15 cellular contexts compared by ENCODE assay signal in genomic region chr10:130169136-130169888, GRCh38. TPM values are rescaled to one million over a fixed set of nuclear protein-coding genes. Genes with fewer than 3 reads are reported as not detected.
A peak's percentile ranks its signal among the peaks of the same experiment; 100 is the strongest.
DNase-seq lines count a peak whose midpoint lies in the region; ATAC-seq, FAIRE-seq and TF ChIP-seq lines count a peak whose summit lies in the region.
"Had no signal": no experiment of that assay in that cellular context is flagged by ENCODE, and none has a peak within 500 bp of the region (broad histone marks: within the 10 kb centered on the region; RNA-seq: fewer than 3 reads in every experiment).

No MANE protein-coding gene starts in this region.

- H2AFZ ChIP-seq in astrocyte (ENCODE audit: low read depth, low read length) (no peak overlapping the region), SK-N-SH (ENCODE audit: low read depth) (no peak overlapping the region)

- 98% methylated on average over 10 of the region's 10 CpGs for WGBS in SK-N-SH (ENCODE audit: low lambda C conversion rate)

- CTCF ChIA-PET in HEK293 (lab: Yijun Ruan, JAX) = interaction anchor here (0.5 to 1.0 kb wide), 4 partner anchors 9 to 197 kb away, joined by 3 read pairs; no protein-coding TSS in a partner anchor
- CTCF ChIA-PET in SK-N-SH (lab: Yijun Ruan, JAX) = no interaction called here

- no peak overlapping the region for H3K27ac ChIP-seq in CD4-positive, CD25-positive, alpha-beta regulatory T cell (ENCODE audit: insufficient read depth, low read length, poor library complexity, severe bottlenecking)
- no peak overlapping the region for H3K27ac ChIP-seq in HEK293 (ENCODE audit: extremely low read depth, low read depth, low read length)
- H3K27ac ChIP-seq in astrocyte (ENCODE audit: low read depth, low read length) = peak overlapping the region; percentile 1
- H3K27ac ChIP-seq in SK-N-SH (ENCODE audit: low read depth in 2 of 2, low read length in 1 of 2) = no peak overlapping the region
- H3K27ac ChIP-seq in WERI-Rb-1 = no peak overlapping the region
- H3K27ac ChIP-seq: heart left ventricle, testis had no signal

- no peaks in the 10 kb centered on the region for H3K9me2 ChIP-seq in SK-N-SH

- peak in 1 of 2 donors; percentile 37 for ATAC-seq in CD4-positive, CD25-positive, alpha-beta regulatory T cell (ENCODE audit: low read depth in 2 of 2)
- no peak for ATAC-seq in HG02852 (IDR thresholded peaks at IDR 0.05; ENCODE audit: unreplicated experiment)
- ATAC-seq: heart left ventricle had no signal

- H3K36me3 ChIP-seq in CD4-positive, CD25-positive, alpha-beta regulatory T cell (ENCODE audit: control insufficient read depth, insufficient read depth, low read length) = peaks cover 43% of the 10 kb centered on the region
- peaks cover 33 to 75% of the 10 kb centered on the region in 2 experiments for H3K36me3 ChIP-seq in HEK293 (ENCODE audit: control insufficient read depth in 2 of 2, insufficient read depth in 1 of 2, low read length in 2 of 2)
- peaks cover 25% of the 10 kb centered on the region for H3K36me3 ChIP-seq in astrocyte (ENCODE audit: insufficient read depth, low read length)
- H3K36me3 ChIP-seq in kidney epithelial cell (ENCODE audit: control insufficient read depth, insufficient read depth, low read length) = no peaks in the 10 kb centered on the region
- peaks cover 51 to 71% of the 10 kb centered on the region in 2 experiments for H3K36me3 ChIP-seq in SK-N-SH (replicated peaks in 1 of 2; ENCODE audit: control insufficient read depth in 1 of 2, insufficient read depth in 2 of 2, low read length in 1 of 2)
- peaks cover 31% of the 10 kb centered on the region for H3K36me3 ChIP-seq in WERI-Rb-1

- POLR2A ChIA-PET in HEK293 (lab: Yijun Ruan, JAX) (interaction anchor here (0.8 to 1.0 kb wide), 2 partner anchors 58 to 60 kb away, joined by 3 read pairs; partner anchors contain the start of gene C10orf143), SK-N-SH (lab: Yijun Ruan, JAX) (no interaction called here)

- no peak for FAIRE-seq in astrocyte (lab: Jason Lieb, UNC)
- FAIRE-seq: endometrium had no signal

- H3K27me3 Mint-ChIP-seq in CD4-positive, CD25-positive, alpha-beta regulatory T cell = no peaks in the 10 kb centered on the region
- H3K27me3 Mint-ChIP-seq in astrocyte (ENCODE audit: low read depth, unreplicated experiment) = no peaks in the 10 kb centered on the region

- H3K9me3 ChIP-seq in CD4-positive, CD25-positive, alpha-beta regulatory T cell (ENCODE audit: control insufficient read depth in 2 of 2, low read length in 2 of 2) = no peaks in the 10 kb centered on the region
- H3K9me3 ChIP-seq in HEK293 (ENCODE audit: control insufficient read depth, insufficient read depth, low read depth, low read length) (no peaks in the 10 kb centered on the region), astrocyte (ENCODE audit: insufficient read depth, low read depth, low read length) (no peaks in the 10 kb centered on the region), SK-N-SH (no peaks in the 10 kb centered on the region), WERI-Rb-1 (ENCODE audit: severe bottlenecking) (no peaks in the 10 kb centered on the region)
- H3K9me3 ChIP-seq: heart left ventricle, testis had no signal

- no peaks in the 10 kb centered on the region for H3K27me3 ChIP-seq in CD4-positive, CD25-positive, alpha-beta regulatory T cell (ENCODE audit: control insufficient read depth, insufficient read depth, low read length)
- no peaks in the 10 kb centered on the region for H3K27me3 ChIP-seq in astrocyte (ENCODE audit: insufficient read depth, low read length)
- no peaks in the 10 kb centered on the region for H3K27me3 ChIP-seq in kidney epithelial cell (ENCODE audit: control insufficient read depth, insufficient read depth, low read length)
- H3K27me3 ChIP-seq in SK-N-SH (ENCODE audit: insufficient read depth) = no peaks in the 10 kb centered on the region
- no peaks in the 10 kb centered on the region for H3K27me3 ChIP-seq in WERI-Rb-1 (ENCODE audit: insufficient read depth, low read depth, severe bottlenecking)
- H3K27me3 ChIP-seq: heart left ventricle, testis had no signal

- H3K4me3 Mint-ChIP-seq in CD4-positive, CD25-positive, alpha-beta regulatory T cell = peak overlapping the region; percentile 39 to 66 (median 46)
- no peak overlapping the region for H3K4me3 Mint-ChIP-seq in astrocyte (ENCODE audit: unreplicated experiment)

- H3K4me2 ChIP-seq in astrocyte (ENCODE audit: low read length) (peak overlapping the region; percentile 38), SK-N-SH (no peak overlapping the region)

- H3K27ac Mint-ChIP-seq in CD4-positive, CD25-positive, alpha-beta regulatory T cell = peak overlapping the region; percentile 33 to 86 (median 52)
- no peak overlapping the region for H3K27ac Mint-ChIP-seq in astrocyte (ENCODE audit: unreplicated experiment)

- no peak for TF ChIP-seq EP300 in SK-N-SH (IDR thresholded peaks at IDR 0.05; ENCODE audit: borderline replicate concordance in 1 of 2, low read depth in 1 of 2, low read length in 1 of 2)

- H3K4me3 ChIP-seq in CD4-positive, CD25-positive, alpha-beta regulatory T cell (ENCODE audit: low read depth, low read length) = peak overlapping the region; percentile 45
- H3K4me3 ChIP-seq in HEK293 (ENCODE audit: low read depth, low read length) = no peak overlapping the region
- H3K4me3 ChIP-seq in astrocyte (ENCODE audit: insufficient read depth, low read depth, low read length) = no peak overlapping the region
- no peak overlapping the region for H3K4me3 ChIP-seq in kidney epithelial cell (ENCODE audit: low read depth, low read length)
- H3K4me3 ChIP-seq in SK-N-SH (ENCODE audit: low read depth in 2 of 2, low read length in 1 of 2) = no peak overlapping the region
- H3K4me3 ChIP-seq in WERI-Rb-1 (ENCODE audit: low read depth, low read length) = no peak overlapping the region
- H3K4me3 ChIP-seq: heart left ventricle, testis had no signal

- peaks cover 53% of the 10 kb centered on the region for H3K36me3 Mint-ChIP-seq in CD4-positive, CD25-positive, alpha-beta regulatory T cell
- peaks cover 9% of the 10 kb centered on the region for H3K36me3 Mint-ChIP-seq in astrocyte (ENCODE audit: low read depth, unreplicated experiment)

- H3K79me2 ChIP-seq in astrocyte (ENCODE audit: insufficient read depth, low read length) (peaks cover 9% of the 10 kb centered on the region), SK-N-SH (ENCODE audit: insufficient read depth) (peaks cover 25% of the 10 kb centered on the region)

- no peak for TF ChIP-seq RAD21 in SK-N-SH (IDR thresholded peaks at IDR 0.05; ENCODE audit: low read length)

- H3F3A ChIP-seq in SK-N-SH (replicated peaks; ENCODE audit: insufficient read depth) = no peaks in the 10 kb centered on the region

- peaks cover 62% of the 10 kb centered on the region for H4K20me1 ChIP-seq in astrocyte (ENCODE audit: insufficient read depth, low read length)
- H4K20me1 ChIP-seq in SK-N-SH (ENCODE audit: insufficient read depth) = no peaks in the 10 kb centered on the region

- H3K9ac ChIP-seq in astrocyte (ENCODE audit: low read length) (no peak overlapping the region), SK-N-SH (no peak overlapping the region)

- peak in 1 of 3 donors; percentile 9 for DNase-seq in CD4-positive, CD25-positive, alpha-beta regulatory T cell
- DNase-seq in astrocyte (ENCODE audit: low read depth) (peak; percentile 71), kidney epithelial cell (ENCODE audit: low read depth) (peak; percentile 7), anterior cingulate cortex (lab: John Stamatoyannopoulos, UW) (no peak), SK-N-SH (no peak), WERI-Rb-1 (no peak)
- DNase-seq: activated CD4-positive, CD25-positive, alpha-beta regulatory T cell; activated T-cell treated with anti-CD3 and anti-CD28 coated beads for 4 hours; amniotic stem cell; heart left ventricle; testis had no signal

- H3K9me3 Mint-ChIP-seq in CD4-positive, CD25-positive, alpha-beta regulatory T cell = no peaks in the 10 kb centered on the region
- no peaks in the 10 kb centered on the region for H3K9me3 Mint-ChIP-seq in astrocyte (ENCODE audit: unreplicated experiment)

- peaks cover 18% of the 10 kb centered on the region for H3K4me1 ChIP-seq in CD4-positive, CD25-positive, alpha-beta regulatory T cell (ENCODE audit: control insufficient read depth, insufficient read depth, low read length, poor library complexity, severe bottlenecking)
- H3K4me1 ChIP-seq in HEK293 (ENCODE audit: control insufficient read depth, insufficient read depth, low read length) (peaks cover 11% of the 10 kb centered on the region), astrocyte (ENCODE audit: insufficient read depth, low read length) (peaks cover 4% of the 10 kb centered on the region), SK-N-SH (ENCODE audit: control insufficient read depth in 1 of 2, insufficient read depth in 2 of 2, low read depth in 1 of 2, low read length in 1 of 2) (no peaks in the 10 kb centered on the region)
- H3K4me1 ChIP-seq: testis had no signal

- TF ChIP-seq CTCF in HEK293 (tag by site-specific recombination; IDR thresholded peaks at IDR 0.05) (no peak), astrocyte (IDR thresholded peaks at IDR 0.05; ENCODE audit: insufficient read depth, low read depth, low read length) (no peak), kidney epithelial cell (IDR thresholded peaks at IDR 0.05; ENCODE audit: insufficient read depth, low read length, poor library complexity, severe bottlenecking) (no peak), SK-N-SH (IDR thresholded peaks at IDR 0.05) (no peak), WERI-Rb-1 (IDR thresholded peaks at IDR 0.05; ENCODE audit: low read depth, low read length) (no peak)

- H3K4me1 Mint-ChIP-seq in CD4-positive, CD25-positive, alpha-beta regulatory T cell = peaks cover 36 to 48% (median 40%) of the 10 kb centered on the region in 4 donors
- H3K4me1 Mint-ChIP-seq in astrocyte (ENCODE audit: low read depth, unreplicated experiment) = peaks cover 8% of the 10 kb centered on the region

TF ChIP-seq in HEK293, 187 proteins besides CTCF, POLR2A, EP300 and RAD21 (continues in another document):
- TF ChIP-seq HOXD13 (CRISPR knock-in tag; IDR thresholded peaks at IDR 0.05; ENCODE audit: borderline replicate concordance) (no peak), ZNF404 (tag by site-specific recombination; IDR thresholded peaks at IDR 0.05) (no peak)

TF ChIP-seq in SK-N-SH, 30 proteins besides CTCF, POLR2A, EP300 and RAD21 (continues in another document):
- TF ChIP-seq EZH2phosphoT487 (IDR thresholded peaks at IDR 0.05; ENCODE audit: borderline replicate concordance, low read depth) = no peak
- TF ChIP-seq ELF1 (IDR thresholded peaks at IDR 0.05) = no peak

RNA-seq across cellular contexts. Expression of gene GLRX3, which starts 33.1 kb away (rescaled TPM):
- total RNA-seq in CD4-positive, CD25-positive, alpha-beta regulatory T cell = 41.4 TPM
- 100 to 1,000 TPM in 1 of 4 donors, 10 to 100 TPM in 3; 79.5 to 123 (median 98.2) TPM for polyA plus RNA-seq in CD4-positive, CD25-positive, alpha-beta regulatory T cell
- total RNA-seq in astrocyte = 116 and 137 TPM in 2 replicates
- 136 and 192 TPM in 2 replicates for total RNA-seq in kidney epithelial cell
- polyA plus RNA-seq in SK-N-SH (2012; rRNA removed) = 88.1 and 93.8 TPM in 2 replicates
- 91.5 and 117 TPM in 2 replicates for polyA plus RNA-seq in SK-N-SH (2012; cell fraction: cytosol; rRNA removed)
- polyA plus RNA-seq in SK-N-SH (2012; cell fraction: nucleus; rRNA removed) = 63.8 and 91.4 TPM in 2 replicates

RNA-seq across cellular contexts. Expression of gene C10orf143, which starts 58.7 kb away (rescaled TPM):
- 7.7 TPM for total RNA-seq in CD4-positive, CD25-positive, alpha-beta regulatory T cell
- 10 to 100 TPM; 20.2 to 28.9 (median 24.1) TPM for polyA plus RNA-seq in CD4-positive, CD25-positive, alpha-beta regulatory T cell
- 0.73 and 0.82 TPM in 2 replicates for total RNA-seq in astrocyte
- total RNA-seq in kidney epithelial cell = 0.75 and 0.88 TPM in 2 replicates
- 1.4 and 2.2 TPM in 2 replicates for polyA plus RNA-seq in SK-N-SH (2012; rRNA removed)
- 2.0 and 2.4 TPM in 2 replicates for polyA plus RNA-seq in SK-N-SH (2012; cell fraction: cytosol; rRNA removed)
- polyA plus RNA-seq in SK-N-SH (2012; cell fraction: nucleus; rRNA removed) = 2.4 and 3.1 TPM in 2 replicates
- total RNA-seq: skeletal muscle tissue had no signal

Comparison
In these comparisons a context has a peak if more than half of its experiments do, and no peak if none do; other contexts are left out.
1. DNase-seq: peak in astrocyte (single experiment) and kidney epithelial cell (single experiment); none in anterior cingulate cortex (0 of 58), SK-N-SH (single experiment) and WERI-Rb-1 (single experiment).